ENCODE assay signal across 8 cellular contexts in genomic region chr17:18226284-18226945, GRCh38. TPM values are rescaled to one million over a fixed set of nuclear protein-coding genes. Genes with fewer than 3 reads are reported as not detected.
DNase-seq lines count a peak whose midpoint lies in the region; ATAC-seq and TF ChIP-seq lines count a peak whose summit lies in the region.

No MANE protein-coding gene starts in this region.

- peak overlapping the region; percentile 93 for H3K4me3 Mint-ChIP-seq in natural killer cell treated with Interleukin-12 subunit alpha and Interleukin-12 subunit beta and Interleukin-15 and Interleukin-18, amount 100 ng/mL, for 72 hours

- H3K9me3 ChIP-seq in BE2C, result no peaks in the 10 kb centered on the region
- H3K9me3 ChIP-seq in MM.1S (replicated peaks; ENCODE audit: insufficient read depth, low read length), result no peaks in the 10 kb centered on the region
- H3K9me3 ChIP-seq in duodenal mucosa (ENCODE audit: control insufficient read depth in 1 of 2, low read length in 2 of 2), result no peaks in the 10 kb centered on the region

- H3K4me1 Mint-ChIP-seq in natural killer cell treated with Interleukin-12 subunit alpha and Interleukin-12 subunit beta and Interleukin-15 and Interleukin-18, amount 100 ng/mL, for 72 hours (ENCODE audit: low read depth in 2 of 2), result peaks cover 6 to 22% of the 10 kb centered on the region in 2 donors

- ATAC-seq in natural killer cell treated with Interleukin-12 subunit alpha and Interleukin-12 subunit beta and Interleukin-15 and Interleukin-18, amount 100 ng/mL, for 72 hours, result no peak
- ATAC-seq in GM18867 (IDR thresholded peaks at IDR 0.05; ENCODE audit: unreplicated experiment), result no peak
- ATAC-seq in GM21390 (IDR thresholded peaks at IDR 0.05; ENCODE audit: unreplicated experiment), result no peak

- H3K27me3 ChIP-seq in BE2C, result no peaks in the 10 kb centered on the region
- no peaks in the 10 kb centered on the region for H3K27me3 ChIP-seq in MM.1S (replicated peaks; ENCODE audit: insufficient read depth, low read length)
- no peaks in the 10 kb centered on the region for H3K27me3 ChIP-seq in duodenal mucosa (ENCODE audit: control insufficient read depth in 1 of 2, insufficient read depth in 2 of 2, low read length in 2 of 2)

- peak overlapping the region; percentile 83 for H2AFZ ChIP-seq in MM.1S (ENCODE audit: low read length)

- H3K4me1 ChIP-seq in BE2C, result peaks cover 4% of the 10 kb centered on the region; the same call in 1 of the 2 replicates
- no peaks in the 10 kb centered on the region for H3K4me1 ChIP-seq in MM.1S (ENCODE audit: low read length)
- peaks cover 8 to 15% of the 10 kb centered on the region in 2 donors for H3K4me1 ChIP-seq in duodenal mucosa (ENCODE audit: control insufficient read depth in 1 of 2, insufficient read depth in 2 of 2, low read length in 2 of 2)

- DNase-seq in BE2C, result no peak
- no peak for DNase-seq in MM.1S
- DNase-seq in natural killer cell treated with Interleukin-12 subunit alpha and Interleukin-12 subunit beta and Interleukin-15 and Interleukin-18, amount 100 ng/mL, for 72 hours (ENCODE audit: low spot score), result no peak
- DNase-seq in T-helper 9 cell, result no peak
- no peak for DNase-seq in RKO (ENCODE audit: low spot score)

- TF ChIP-seq CTCF in BE2C (IDR thresholded peaks at IDR 0.05; ENCODE audit: low read depth, low read length), result no peak
- TF ChIP-seq CTCF in MM.1S (IDR thresholded peaks at IDR 0.05; ENCODE audit: low read length), result no peak

- H3K36me3 ChIP-seq in BE2C (no peaks in the 10 kb centered on the region), MM.1S (replicated peaks; ENCODE audit: insufficient read depth, low read length) (no peaks in the 10 kb centered on the region), duodenal mucosa (ENCODE audit: control insufficient read depth in 1 of 2, insufficient read depth in 2 of 2, low read length in 2 of 2) (no peaks in the 10 kb centered on the region)

- H3K9me2 ChIP-seq in MM.1S (replicated peaks; ENCODE audit: insufficient read depth, low read length), result no peaks in the 10 kb centered on the region

- H3K27ac ChIP-seq in MM.1S (ENCODE audit: low read length) (no peak overlapping the region), duodenal mucosa (ENCODE audit: low read depth, low read length) (no peak overlapping the region)

- peak overlapping the region; percentile 66 to 86 for H3K27ac Mint-ChIP-seq in natural killer cell treated with Interleukin-12 subunit alpha and Interleukin-12 subunit beta and Interleukin-15 and Interleukin-18, amount 100 ng/mL, for 72 hours

- 0 out of 2 replicates have a peak, but pooled peaks cover 4% of the 10 kb centered on the region for H3K79me2 ChIP-seq in MM.1S (ENCODE audit: low read length)

- peak overlapping the region; percentile 78 for H3K4me2 ChIP-seq in MM.1S (ENCODE audit: low read depth, low read length)

- no peaks in the 10 kb centered on the region for H3K9me3 Mint-ChIP-seq in natural killer cell treated with Interleukin-12 subunit alpha and Interleukin-12 subunit beta and Interleukin-15 and Interleukin-18, amount 100 ng/mL, for 72 hours

- H4K20me1 ChIP-seq in MM.1S (ENCODE audit: insufficient read depth, low read length), result no peaks in the 10 kb centered on the region

- peak overlapping the region; percentile 69 for H3K4me3 ChIP-seq in BE2C (ENCODE audit: low read depth, low read length)
- peak overlapping the region; percentile 69 for H3K4me3 ChIP-seq in MM.1S (ENCODE audit: low read length)
- H3K4me3 ChIP-seq in duodenal mucosa (ENCODE audit: low read depth in 1 of 2, low read length in 2 of 2), result peak overlapping the region; percentile 86

- no peaks in the 10 kb centered on the region for H3F3A ChIP-seq in MM.1S (ENCODE audit: insufficient read depth, low read length)

- H3K9ac ChIP-seq in MM.1S (ENCODE audit: low read length) (peak overlapping the region; percentile 39; the same call in 1 of the 2 replicates), duodenal mucosa (ENCODE audit: low read depth in 1 of 2, low read length in 2 of 2) (peak overlapping the region; percentile 54 to 61)

- H3K27me3 Mint-ChIP-seq in natural killer cell treated with Interleukin-12 subunit alpha and Interleukin-12 subunit beta and Interleukin-15 and Interleukin-18, amount 100 ng/mL, for 72 hours, result no peaks in the 10 kb centered on the region

- H3K36me3 Mint-ChIP-seq in natural killer cell treated with Interleukin-12 subunit alpha and Interleukin-12 subunit beta and Interleukin-15 and Interleukin-18, amount 100 ng/mL, for 72 hours, result no peaks in the 10 kb centered on the region

RNA-seq across cellular contexts. Expression of gene LLGL1, which starts 1.0 kb away (rescaled TPM):
- polyA plus RNA-seq in BE2C (2012; ENCODE audit: insufficient read depth, insufficient read length, low read depth), result 16.0 TPM
- 10 to 100 TPM; 16.6 to 23.0 TPM for total RNA-seq in natural killer cell treated with Interleukin-12 subunit alpha and Interleukin-12 subunit beta and Interleukin-15 and Interleukin-18, amount 100 ng/mL, for 72 hours

RNA-seq across cellular contexts. Expression of gene FLII, which starts 32.1 kb away (rescaled TPM):
- polyA plus RNA-seq in BE2C (2012; ENCODE audit: insufficient read depth, insufficient read length, low read depth), result 98.2 TPM
- total RNA-seq in natural killer cell treated with Interleukin-12 subunit alpha and Interleukin-12 subunit beta and Interleukin-15 and Interleukin-18, amount 100 ng/mL, for 72 hours, result 100 to 1,000 TPM; 247 to 285 TPM

RNA-seq across cellular contexts. Expression of gene MIEF2, which starts 34.0 kb away (rescaled TPM):
- polyA plus RNA-seq in BE2C (2012; ENCODE audit: insufficient read depth, insufficient read length, low read depth), result 6.6 TPM
- total RNA-seq in natural killer cell treated with Interleukin-12 subunit alpha and Interleukin-12 subunit beta and Interleukin-15 and Interleukin-18, amount 100 ng/mL, for 72 hours, result 1 to 10 TPM; 6.8 to 8.1 TPM

RNA-seq across cellular contexts. Expression of gene ALKBH5, which starts 42.8 kb away (rescaled TPM):
- polyA plus RNA-seq in BE2C (2012; ENCODE audit: insufficient read depth, insufficient read length, low read depth), result 47.5 TPM
- total RNA-seq in natural killer cell treated with Interleukin-12 subunit alpha and Interleukin-12 subunit beta and Interleukin-15 and Interleukin-18, amount 100 ng/mL, for 72 hours, result 100 to 1,000 TPM; 121 to 123 TPM
